ENCODE assay signal across 1 cellular context in the genomic region with DNA sequence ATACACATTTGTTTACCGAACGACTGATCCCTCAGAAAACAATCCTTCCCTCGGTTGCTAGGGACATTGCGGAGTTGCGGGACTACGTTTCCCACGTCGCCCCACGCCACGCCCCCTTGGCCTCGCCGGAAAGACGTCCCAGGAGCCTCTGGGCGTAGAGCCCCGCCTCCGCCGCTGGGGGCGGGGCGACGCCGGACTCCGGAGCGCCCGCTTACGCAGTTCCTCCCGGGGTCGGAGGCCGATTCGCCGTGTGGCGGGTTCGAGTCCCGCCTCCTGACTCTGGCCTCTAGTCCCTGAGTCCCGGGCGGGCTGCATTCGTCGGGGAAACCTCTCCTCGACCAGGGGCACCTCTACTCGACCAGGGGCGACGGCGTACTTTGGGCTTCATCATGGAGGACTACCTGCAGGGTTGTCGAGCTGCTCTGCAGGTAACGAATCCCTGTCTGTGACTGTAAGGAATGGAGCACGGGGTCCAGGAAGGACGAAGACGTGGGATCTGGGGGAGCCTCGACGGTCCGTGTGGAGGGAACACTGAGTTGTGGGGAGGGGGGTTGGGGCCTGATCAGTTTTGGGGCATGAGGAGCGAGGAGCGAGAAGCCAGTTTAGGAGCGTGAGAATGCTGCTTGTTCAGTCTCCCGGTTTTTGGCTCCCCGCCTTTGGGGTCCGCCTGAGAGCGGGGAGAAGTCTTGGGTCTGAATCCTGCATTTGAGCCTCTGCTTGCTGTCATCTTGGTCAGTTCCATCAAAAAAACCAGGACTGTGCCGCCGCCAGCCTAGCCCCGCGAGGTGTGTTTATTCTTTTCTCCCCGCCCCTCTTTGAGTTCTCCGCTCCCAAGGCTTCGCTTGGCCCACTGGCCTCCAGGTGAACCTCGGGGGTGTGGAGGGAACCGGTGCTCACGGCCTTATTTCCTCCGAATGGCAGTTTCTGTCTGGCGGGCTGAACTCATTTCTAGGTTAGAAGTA.
A peak's percentile ranks its signal among the peaks of the same experiment; 100 is the strongest.
TF ChIP-seq lines count a peak whose summit lies in the region.

A gene with protein sequence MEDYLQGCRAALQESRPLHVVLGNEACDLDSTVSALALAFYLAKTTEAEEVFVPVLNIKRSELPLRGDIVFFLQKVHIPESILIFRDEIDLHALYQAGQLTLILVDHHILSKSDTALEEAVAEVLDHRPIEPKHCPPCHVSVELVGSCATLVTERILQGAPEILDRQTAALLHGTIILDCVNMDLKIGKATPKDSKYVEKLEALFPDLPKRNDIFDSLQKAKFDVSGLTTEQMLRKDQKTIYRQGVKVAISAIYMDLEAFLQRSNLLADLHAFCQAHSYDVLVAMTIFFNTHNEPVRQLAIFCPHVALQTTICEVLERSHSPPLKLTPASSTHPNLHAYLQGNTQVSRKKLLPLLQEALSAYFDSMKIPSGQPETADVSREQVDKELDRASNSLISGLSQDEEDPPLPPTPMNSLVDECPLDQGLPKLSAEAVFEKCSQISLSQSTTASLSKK (plus strand): TSS at position 206 of the 962 bp plus-strand sequence. CDS start 184 bp downstream, at position 390.

TF ChIP-seq in HepG2, 621 proteins besides CTCF, POLR2A, EP300 and RAD21 (continued from another document):
- TF ChIP-seq, protein P1, sequence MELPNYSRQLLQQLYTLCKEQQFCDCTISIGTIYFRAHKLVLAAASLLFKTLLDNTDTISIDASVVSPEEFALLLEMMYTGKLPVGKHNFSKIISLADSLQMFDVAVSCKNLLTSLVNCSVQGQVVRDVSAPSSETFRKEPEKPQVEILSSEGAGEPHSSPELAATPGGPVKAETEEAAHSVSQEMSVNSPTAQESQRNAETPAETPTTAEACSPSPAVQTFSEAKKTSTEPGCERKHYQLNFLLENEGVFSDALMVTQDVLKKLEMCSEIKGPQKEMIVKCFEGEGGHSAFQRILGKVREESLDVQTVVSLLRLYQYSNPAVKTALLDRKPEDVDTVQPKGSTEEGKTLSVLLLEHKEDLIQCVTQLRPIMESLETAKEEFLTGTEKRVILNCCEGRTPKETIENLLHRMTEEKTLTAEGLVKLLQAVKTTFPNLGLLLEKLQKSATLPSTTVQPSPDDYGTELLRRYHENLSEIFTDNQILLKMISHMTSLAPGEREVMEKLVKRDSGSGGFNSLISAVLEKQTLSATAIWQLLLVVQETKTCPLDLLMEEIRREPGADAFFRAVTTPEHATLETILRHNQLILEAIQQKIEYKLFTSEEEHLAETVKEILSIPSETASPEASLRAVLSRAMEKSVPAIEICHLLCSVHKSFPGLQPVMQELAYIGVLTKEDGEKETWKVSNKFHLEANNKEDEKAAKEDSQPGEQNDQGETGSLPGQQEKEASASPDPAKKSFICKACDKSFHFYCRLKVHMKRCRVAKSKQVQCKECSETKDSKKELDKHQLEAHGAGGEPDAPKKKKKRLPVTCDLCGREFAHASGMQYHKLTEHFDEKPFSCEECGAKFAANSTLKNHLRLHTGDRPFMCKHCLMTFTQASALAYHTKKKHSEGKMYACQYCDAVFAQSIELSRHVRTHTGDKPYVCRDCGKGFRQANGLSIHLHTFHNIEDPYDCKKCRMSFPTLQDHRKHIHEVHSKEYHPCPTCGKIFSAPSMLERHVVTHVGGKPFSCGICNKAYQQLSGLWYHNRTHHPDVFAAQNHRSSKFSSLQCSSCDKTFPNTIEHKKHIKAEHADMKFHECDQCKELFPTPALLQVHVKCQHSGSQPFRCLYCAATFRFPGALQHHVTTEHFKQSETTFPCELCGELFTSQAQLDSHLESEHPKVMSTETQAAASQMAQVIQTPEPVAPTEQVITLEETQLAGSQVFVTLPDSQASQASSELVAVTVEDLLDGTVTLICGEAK (IDR thresholded peaks at IDR 0.05), result no peak
- TF ChIP-seq, protein P1 (CRISPR knock-in tag; IDR thresholded peaks at IDR 0.05), result peak; percentile 72
- no peak; the same call in 1 of the 2 replicates for TF ChIP-seq ZNF431 (CRISPR knock-in tag; IDR thresholded peaks at IDR 0.05; ENCODE audit: borderline replicate concordance, low read depth)
- TF ChIP-seq ZNF550 (CRISPR knock-in tag; IDR thresholded peaks at IDR 0.05; ENCODE audit: borderline replicate concordance), result no peak
- TF ChIP-seq MIER3 (CRISPR knock-in tag; IDR thresholded peaks at IDR 0.05; ENCODE audit: borderline replicate concordance), result no peak
- TF ChIP-seq ZNF367 (CRISPR knock-in tag; IDR thresholded peaks at IDR 0.05; ENCODE audit: borderline replicate concordance), result 0 out of 2 replicates have a peak, but pooled peaks have one; percentile 36
- TF ChIP-seq, protein P2, sequence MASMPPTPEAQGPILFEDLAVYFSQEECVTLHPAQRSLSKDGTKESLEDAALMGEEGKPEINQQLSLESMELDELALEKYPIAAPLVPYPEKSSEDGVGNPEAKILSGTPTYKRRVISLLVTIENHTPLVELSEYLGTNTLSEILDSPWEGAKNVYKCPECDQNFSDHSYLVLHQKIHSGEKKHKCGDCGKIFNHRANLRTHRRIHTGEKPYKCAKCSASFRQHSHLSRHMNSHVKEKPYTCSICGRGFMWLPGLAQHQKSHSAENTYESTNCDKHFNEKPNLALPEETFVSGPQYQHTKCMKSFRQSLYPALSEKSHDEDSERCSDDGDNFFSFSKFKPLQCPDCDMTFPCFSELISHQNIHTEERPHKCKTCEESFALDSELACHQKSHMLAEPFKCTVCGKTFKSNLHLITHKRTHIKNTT (CRISPR knock-in tag; IDR thresholded peaks at IDR 0.05), result no peak
- peak in 1 of 2 experiments; percentile 56; a peak in 2 of 4 replicates for TF ChIP-seq NR2F1 (CRISPR knock-in tag; IDR thresholded peaks at IDR 0.05)
- 0 out of 2 replicates have a peak, but pooled peaks have one; percentile 53 for TF ChIP-seq ZNF567 (CRISPR knock-in tag; IDR thresholded peaks at IDR 0.05; ENCODE audit: borderline replicate concordance)
- TF ChIP-seq, protein P3, sequence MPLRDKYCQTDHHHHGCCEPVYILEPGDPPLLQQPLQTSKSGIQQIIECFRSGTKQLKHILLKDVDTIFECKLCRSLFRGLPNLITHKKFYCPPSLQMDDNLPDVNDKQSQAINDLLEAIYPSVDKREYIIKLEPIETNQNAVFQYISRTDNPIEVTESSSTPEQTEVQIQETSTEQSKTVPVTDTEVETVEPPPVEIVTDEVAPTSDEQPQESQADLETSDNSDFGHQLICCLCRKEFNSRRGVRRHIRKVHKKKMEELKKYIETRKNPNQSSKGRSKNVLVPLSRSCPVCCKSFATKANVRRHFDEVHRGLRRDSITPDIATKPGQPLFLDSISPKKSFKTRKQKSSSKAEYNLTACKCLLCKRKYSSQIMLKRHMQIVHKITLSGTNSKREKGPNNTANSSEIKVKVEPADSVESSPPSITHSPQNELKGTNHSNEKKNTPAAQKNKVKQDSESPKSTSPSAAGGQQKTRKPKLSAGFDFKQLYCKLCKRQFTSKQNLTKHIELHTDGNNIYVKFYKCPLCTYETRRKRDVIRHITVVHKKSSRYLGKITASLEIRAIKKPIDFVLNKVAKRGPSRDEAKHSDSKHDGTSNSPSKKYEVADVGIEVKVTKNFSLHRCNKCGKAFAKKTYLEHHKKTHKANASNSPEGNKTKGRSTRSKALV (CRISPR knock-in tag; IDR thresholded peaks at IDR 0.05), result no peak
- TF ChIP-seq ZNF619 (CRISPR knock-in tag; IDR thresholded peaks at IDR 0.05), result peak; percentile 85; the same call in 1 of the 2 replicates
